In genomic region chr1:15953791-15954201, GRCh38 we compare ENCODE assay signal across 1 cellular context.
A peak's percentile ranks its signal among the peaks of the same experiment; 100 is the strongest.
TF ChIP-seq lines count a peak whose summit lies in the region.

No MANE protein-coding gene starts in this region.

TF ChIP-seq in K562, 482 proteins besides CTCF, POLR2A, EP300 and RAD21 (continued from another document):
- TF ChIP-seq, protein P1, sequence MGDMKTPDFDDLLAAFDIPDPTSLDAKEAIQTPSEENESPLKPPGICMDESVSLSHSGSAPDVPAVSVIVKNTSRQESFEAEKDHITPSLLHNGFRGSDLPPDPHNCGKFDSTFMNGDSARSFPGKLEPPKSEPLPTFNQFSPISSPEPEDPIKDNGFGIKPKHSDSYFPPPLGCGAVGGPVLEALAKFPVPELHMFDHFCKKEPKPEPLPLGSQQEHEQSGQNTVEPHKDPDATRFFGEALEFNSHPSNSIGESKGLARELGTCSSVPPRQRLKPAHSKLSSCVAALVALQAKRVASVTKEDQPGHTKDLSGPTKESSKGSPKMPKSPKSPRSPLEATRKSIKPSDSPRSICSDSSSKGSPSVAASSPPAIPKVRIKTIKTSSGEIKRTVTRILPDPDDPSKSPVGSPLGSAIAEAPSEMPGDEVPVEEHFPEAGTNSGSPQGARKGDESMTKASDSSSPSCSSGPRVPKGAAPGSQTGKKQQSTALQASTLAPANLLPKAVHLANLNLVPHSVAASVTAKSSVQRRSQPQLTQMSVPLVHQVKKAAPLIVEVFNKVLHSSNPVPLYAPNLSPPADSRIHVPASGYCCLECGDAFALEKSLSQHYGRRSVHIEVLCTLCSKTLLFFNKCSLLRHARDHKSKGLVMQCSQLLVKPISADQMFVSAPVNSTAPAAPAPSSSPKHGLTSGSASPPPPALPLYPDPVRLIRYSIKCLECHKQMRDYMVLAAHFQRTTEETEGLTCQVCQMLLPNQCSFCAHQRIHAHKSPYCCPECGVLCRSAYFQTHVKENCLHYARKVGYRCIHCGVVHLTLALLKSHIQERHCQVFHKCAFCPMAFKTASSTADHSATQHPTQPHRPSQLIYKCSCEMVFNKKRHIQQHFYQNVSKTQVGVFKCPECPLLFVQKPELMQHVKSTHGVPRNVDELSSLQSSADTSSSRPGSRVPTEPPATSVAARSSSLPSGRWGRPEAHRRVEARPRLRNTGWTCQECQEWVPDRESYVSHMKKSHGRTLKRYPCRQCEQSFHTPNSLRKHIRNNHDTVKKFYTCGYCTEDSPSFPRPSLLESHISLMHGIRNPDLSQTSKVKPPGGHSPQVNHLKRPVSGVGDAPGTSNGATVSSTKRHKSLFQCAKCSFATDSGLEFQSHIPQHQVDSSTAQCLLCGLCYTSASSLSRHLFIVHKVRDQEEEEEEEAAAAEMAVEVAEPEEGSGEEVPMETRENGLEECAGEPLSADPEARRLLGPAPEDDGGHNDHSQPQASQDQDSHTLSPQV (IDR thresholded peaks at IDR 0.05): peak; percentile 68; the same call in 1 of the 2 replicates
- TF ChIP-seq ATF1 (CRISPR knock-in tag; IDR thresholded peaks at IDR 0.05) (no peak), ATF1 (tag; IDR thresholded peaks at IDR 0.05) (no peak), GTF2B (IDR thresholded peaks at IDR 0.05; ENCODE audit: extremely low read depth, insufficient read length) (no peak), MBD2 (IDR thresholded peaks at IDR 0.05; ENCODE audit: borderline replicate concordance, low read depth) (no peak), GTF2E2 (tag; IDR thresholded peaks at IDR 0.05) (no peak), ZBTB7A (IDR thresholded peaks at IDR 0.05; ENCODE audit: borderline replicate concordance, control insufficient read depth, low read depth, low read length) (no peak), E4F1 (CRISPR knock-in tag; IDR thresholded peaks at IDR 0.05; ENCODE audit: borderline replicate concordance) (peak; percentile 51; the same call in 1 of the 2 replicates), HDAC2 (IDR thresholded peaks at IDR 0.05) (0 out of 2 replicates have a peak, but pooled peaks have one; percentile 31), HOXB6 (CRISPR knock-in tag; IDR thresholded peaks at IDR 0.05; ENCODE audit: borderline replicate concordance) (no peak), HDAC6 (IDR thresholded peaks at IDR 0.05; ENCODE audit: low read depth, low read length) (no peak), CSDE1 (IDR thresholded peaks at IDR 0.05) (no peak), FUS (optimal IDR thresholded peaks at IDR 0.05; ENCODE audit: low read depth, low read length) (no peak), ZNF354B (CRISPR knock-in tag; IDR thresholded peaks at IDR 0.05) (0 out of 2 replicates have a peak, but pooled peaks have one; percentile 36), KDM1A (IDR thresholded peaks at IDR 0.05) (peak in 1 of 2 experiments; percentile 39; a peak in 1 of 4 replicates), TBL1XR1 (IDR thresholded peaks at IDR 0.05; ENCODE audit: low read length in 2 of 2) (0 out of 4 replicates have a peak, but pooled peaks of 1 of the 2 experiments have one; percentile 24), MEIS2 (IDR thresholded peaks at IDR 0.05; ENCODE audit: partially characterized antibody) (no peak), HNRNPK (IDR thresholded peaks at IDR 0.05; ENCODE audit: low read depth, low read length, poor library complexity, severe bottlenecking) (no peak), HNRNPUL1 (IDR thresholded peaks at IDR 0.05; ENCODE audit: low read length) (no peak), SMC3 (conservative IDR thresholded peaks at IDR 0.05; ENCODE audit: insufficient read depth, low read depth, low read length) (no peak), ILK (tag; IDR thresholded peaks at IDR 0.05; ENCODE audit: borderline replicate concordance, low read depth) (no peak), JUND (IDR thresholded peaks at IDR 0.05; ENCODE audit: borderline replicate concordance, low read depth, low read length) (no peak), JUND (tag; IDR thresholded peaks at IDR 0.05; ENCODE audit: borderline replicate concordance, low read depth, low read length) (0 out of 3 replicates have a peak, but pooled peaks have one; percentile 23), GMEB1 (CRISPR knock-in tag; IDR thresholded peaks at IDR 0.05) (peak; percentile 25; the same call in 1 of the 2 replicates), ZKSCAN8 (CRISPR knock-in tag; IDR thresholded peaks at IDR 0.05) (peak; percentile 7; the same call in 1 of the 2 replicates), BACH1 (tag; IDR thresholded peaks at IDR 0.05) (0 out of 2 replicates have a peak, but pooled peaks have one; percentile 38), ZNF740 (CRISPR knock-in tag; IDR thresholded peaks at IDR 0.05) (no peak), ZNF740 (tag; IDR thresholded peaks at IDR 0.05) (peak in 1 of 2 experiments; percentile 24; a peak in 1 of 4 replicates), DMBX1 (CRISPR knock-in tag; IDR thresholded peaks at IDR 0.05; ENCODE audit: borderline replicate concordance) (0 out of 2 replicates have a peak, but pooled peaks have one; percentile 13), NFIC (IDR thresholded peaks at IDR 0.05) (peak; percentile 63), SPI1 (IDR thresholded peaks at IDR 0.05; ENCODE audit: borderline replicate concordance, low read depth, low read length) (peak; percentile 76; the same call in 1 of the 2 replicates), MAZ (CRISPR knock-in tag; conservative IDR thresholded peaks at IDR 0.05 in 1 of 2, IDR thresholded peaks at IDR 0.05 in 1 of 2) (0 out of 4 replicates have a peak, but pooled peaks of 1 of the 2 experiments have one; percentile 39), KDM5B (IDR thresholded peaks at IDR 0.05; ENCODE audit: insufficient replicate concordance, low read depth, low read length) (peak; percentile 19)
- TF ChIP-seq, protein P2, sequence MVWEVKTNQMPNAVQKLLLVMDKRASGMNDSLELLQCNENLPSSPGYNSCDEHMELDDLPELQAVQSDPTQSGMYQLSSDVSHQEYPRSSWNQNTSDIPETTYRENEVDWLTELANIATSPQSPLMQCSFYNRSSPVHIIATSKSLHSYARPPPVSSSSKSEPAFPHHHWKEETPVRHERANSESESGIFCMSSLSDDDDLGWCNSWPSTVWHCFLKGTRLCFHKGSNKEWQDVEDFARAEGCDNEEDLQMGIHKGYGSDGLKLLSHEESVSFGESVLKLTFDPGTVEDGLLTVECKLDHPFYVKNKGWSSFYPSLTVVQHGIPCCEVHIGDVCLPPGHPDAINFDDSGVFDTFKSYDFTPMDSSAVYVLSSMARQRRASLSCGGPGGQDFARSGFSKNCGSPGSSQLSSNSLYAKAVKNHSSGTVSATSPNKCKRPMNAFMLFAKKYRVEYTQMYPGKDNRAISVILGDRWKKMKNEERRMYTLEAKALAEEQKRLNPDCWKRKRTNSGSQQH (CRISPR knock-in tag; IDR thresholded peaks at IDR 0.05): no peak
- TF ChIP-seq, protein P3, sequence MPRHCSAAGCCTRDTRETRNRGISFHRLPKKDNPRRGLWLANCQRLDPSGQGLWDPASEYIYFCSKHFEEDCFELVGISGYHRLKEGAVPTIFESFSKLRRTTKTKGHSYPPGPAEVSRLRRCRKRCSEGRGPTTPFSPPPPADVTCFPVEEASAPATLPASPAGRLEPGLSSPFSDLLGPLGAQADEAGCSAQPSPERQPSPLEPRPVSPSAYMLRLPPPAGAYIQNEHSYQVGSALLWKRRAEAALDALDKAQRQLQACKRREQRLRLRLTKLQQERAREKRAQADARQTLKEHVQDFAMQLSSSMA (CRISPR knock-in tag; IDR thresholded peaks at IDR 0.05): no peak
TF ChIP-seq in K562: peak in this region for 18.
